ENCODE assay signal across 1 cellular context in the genomic region with DNA sequence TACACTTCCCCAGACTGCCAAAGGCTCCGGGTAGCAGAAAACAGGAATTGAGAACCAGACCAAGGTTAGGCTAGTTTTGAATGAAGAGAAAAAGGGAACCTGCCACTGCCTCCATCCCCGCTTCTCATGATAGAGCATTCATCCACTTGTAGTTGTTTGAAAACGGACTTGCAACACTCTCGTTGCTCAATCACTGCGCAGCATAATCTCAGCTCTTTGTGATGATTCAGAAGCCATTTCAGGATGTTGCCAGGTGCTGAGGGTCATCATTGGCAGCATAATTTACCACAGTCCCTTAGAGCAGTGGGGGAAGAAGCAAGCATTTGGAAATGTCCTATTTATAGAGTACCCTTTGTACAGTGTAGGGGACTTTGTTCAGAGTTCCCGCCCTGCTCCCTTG.
TF ChIP-seq lines count a peak whose summit lies in the region.

No MANE protein-coding gene starts in this region.

TF ChIP-seq in HepG2, 621 proteins besides CTCF, POLR2A, EP300 and RAD21 (continued from another document and continues in another):
- TF ChIP-seq, protein P1, sequence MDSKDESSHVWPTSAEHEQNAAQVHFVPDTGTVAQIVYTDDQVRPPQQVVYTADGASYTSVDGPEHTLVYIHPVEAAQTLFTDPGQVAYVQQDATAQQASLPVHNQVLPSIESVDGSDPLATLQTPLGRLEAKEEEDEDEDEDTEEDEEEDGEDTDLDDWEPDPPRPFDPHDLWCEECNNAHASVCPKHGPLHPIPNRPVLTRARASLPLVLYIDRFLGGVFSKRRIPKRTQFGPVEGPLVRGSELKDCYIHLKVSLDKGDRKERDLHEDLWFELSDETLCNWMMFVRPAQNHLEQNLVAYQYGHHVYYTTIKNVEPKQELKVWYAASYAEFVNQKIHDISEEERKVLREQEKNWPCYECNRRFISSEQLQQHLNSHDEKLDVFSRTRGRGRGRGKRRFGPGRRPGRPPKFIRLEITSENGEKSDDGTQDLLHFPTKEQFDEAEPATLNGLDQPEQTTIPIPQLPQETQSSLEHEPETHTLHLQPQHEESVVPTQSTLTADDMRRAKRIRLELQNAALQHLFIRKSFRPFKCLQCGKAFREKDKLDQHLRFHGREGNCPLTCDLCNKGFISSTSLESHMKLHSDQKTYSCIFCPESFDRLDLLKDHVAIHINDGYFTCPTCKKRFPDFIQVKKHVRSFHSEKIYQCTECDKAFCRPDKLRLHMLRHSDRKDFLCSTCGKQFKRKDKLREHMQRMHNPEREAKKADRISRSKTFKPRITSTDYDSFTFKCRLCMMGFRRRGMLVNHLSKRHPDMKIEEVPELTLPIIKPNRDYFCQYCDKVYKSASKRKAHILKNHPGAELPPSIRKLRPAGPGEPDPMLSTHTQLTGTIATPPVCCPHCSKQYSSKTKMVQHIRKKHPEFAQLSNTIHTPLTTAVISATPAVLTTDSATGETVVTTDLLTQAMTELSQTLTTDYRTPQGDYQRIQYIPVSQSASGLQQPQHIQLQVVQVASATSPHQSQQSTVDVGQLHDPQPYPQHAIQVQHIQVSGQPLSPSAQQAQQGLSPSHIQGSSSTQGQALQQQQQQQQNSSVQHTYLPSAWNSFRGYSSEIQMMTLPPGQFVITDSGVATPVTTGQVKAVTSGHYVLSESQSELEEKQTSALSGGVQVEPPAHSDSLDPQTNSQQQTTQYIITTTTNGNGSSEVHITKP (CRISPR knock-in tag; IDR thresholded peaks at IDR 0.05; ENCODE audit: low read depth): no peak
- TF ChIP-seq, protein P2, sequence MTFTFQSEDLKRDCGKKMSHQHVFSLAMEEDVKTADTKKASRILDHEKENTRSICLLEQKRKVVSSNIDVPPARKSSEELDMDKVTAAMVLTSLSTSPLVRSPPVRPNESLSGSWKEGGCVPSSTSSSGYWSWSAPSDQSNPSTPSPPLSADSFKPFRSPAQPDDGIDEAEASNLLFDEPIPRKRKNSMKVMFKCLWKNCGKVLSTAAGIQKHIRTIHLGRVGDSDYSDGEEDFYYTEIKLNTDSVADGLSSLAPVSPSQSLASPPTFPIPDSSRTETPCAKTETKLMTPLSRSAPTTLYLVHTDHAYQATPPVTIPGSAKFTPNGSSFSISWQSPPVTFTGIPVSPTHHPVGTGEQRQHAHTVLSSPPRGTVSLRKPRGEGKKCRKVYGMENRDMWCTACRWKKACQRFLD (CRISPR knock-in tag; IDR thresholded peaks at IDR 0.05; ENCODE audit: borderline replicate concordance): no peak
- TF ChIP-seq TOE1 (CRISPR knock-in tag; IDR thresholded peaks at IDR 0.05): no peak
- no peak for TF ChIP-seq SOX5 (CRISPR knock-in tag; IDR thresholded peaks at IDR 0.05; ENCODE audit: borderline replicate concordance)
- TF ChIP-seq SAFB2 (CRISPR knock-in tag; IDR thresholded peaks at IDR 0.05; ENCODE audit: borderline replicate concordance, low read depth): no peak
- no peak for TF ChIP-seq CBX1 (IDR thresholded peaks at IDR 0.05; ENCODE audit: low read depth)
- TF ChIP-seq REL (CRISPR knock-in tag; conservative IDR thresholded peaks at IDR 0.05): no peak
- no peak for TF ChIP-seq ZNF496 (CRISPR knock-in tag; IDR thresholded peaks at IDR 0.05; ENCODE audit: insufficient replicate concordance)
- no peak for TF ChIP-seq CCAR2 (optimal IDR thresholded peaks at IDR 0.05; ENCODE audit: low read depth, low read length)
- no peak for TF ChIP-seq ZFAT (CRISPR knock-in tag; conservative IDR thresholded peaks at IDR 0.05)
- TF ChIP-seq DNMT1 (CRISPR knock-in tag; IDR thresholded peaks at IDR 0.05): no peak
- no peak for TF ChIP-seq CREB1 (IDR thresholded peaks at IDR 0.05)
- TF ChIP-seq CREB1 (CRISPR knock-in tag; IDR thresholded peaks at IDR 0.05): peak; percentile 19; the same call in 1 of the 2 replicates
- no peak for TF ChIP-seq ZNF816 (CRISPR knock-in tag; IDR thresholded peaks at IDR 0.05; ENCODE audit: borderline replicate concordance)
- no peak for TF ChIP-seq THAP9 (CRISPR knock-in tag; IDR thresholded peaks at IDR 0.05; ENCODE audit: borderline replicate concordance)
- TF ChIP-seq HES4 (CRISPR knock-in tag; IDR thresholded peaks at IDR 0.05; ENCODE audit: borderline replicate concordance): no peak
- TF ChIP-seq ZNF136 (CRISPR knock-in tag; IDR thresholded peaks at IDR 0.05; ENCODE audit: low read depth): no peak
- no peak for TF ChIP-seq LRRFIP1 (CRISPR knock-in tag; conservative IDR thresholded peaks at IDR 0.05)
- TF ChIP-seq ZNF563 (CRISPR knock-in tag; IDR thresholded peaks at IDR 0.05): peak; percentile 52; the same call in 1 of the 2 replicates
- no peak for TF ChIP-seq ZNF276 (CRISPR knock-in tag; IDR thresholded peaks at IDR 0.05; ENCODE audit: low read depth)
- no peak for TF ChIP-seq PRDM15 (CRISPR knock-in tag; IDR thresholded peaks at IDR 0.05)
- TF ChIP-seq RFX1 (IDR thresholded peaks at IDR 0.05): no peak
- TF ChIP-seq TEAD3 (CRISPR knock-in tag; optimal IDR thresholded peaks at IDR 0.05; ENCODE audit: borderline replicate concordance): no peak
- TF ChIP-seq ZNF562 (CRISPR knock-in tag; IDR thresholded peaks at IDR 0.05; ENCODE audit: borderline replicate concordance): no peak
- TF ChIP-seq ZNF3 (CRISPR knock-in tag; IDR thresholded peaks at IDR 0.05): no peak
- TF ChIP-seq HNF4G (IDR thresholded peaks at IDR 0.05; ENCODE audit: borderline replicate concordance, low read depth, low read length): 0 out of 2 replicates have a peak, but pooled peaks have one; percentile 46
- no peak for TF ChIP-seq HNF4G (CRISPR knock-in tag; IDR thresholded peaks at IDR 0.05; ENCODE audit: borderline replicate concordance, low read depth)
- TF ChIP-seq ZBTB46 (CRISPR knock-in tag; IDR thresholded peaks at IDR 0.05; ENCODE audit: borderline replicate concordance): no peak
- no peak for TF ChIP-seq ZNF337 (CRISPR knock-in tag; IDR thresholded peaks at IDR 0.05; ENCODE audit: borderline replicate concordance, low read depth)
- TF ChIP-seq HNF4A (CRISPR knock-in tag; IDR thresholded peaks at IDR 0.05): peak; percentile 25
- no peak for TF ChIP-seq ZFP36L1 (CRISPR knock-in tag; IDR thresholded peaks at IDR 0.05)
- peak; percentile 99 for TF ChIP-seq CEBPB (IDR thresholded peaks at IDR 0.05; ENCODE audit: borderline replicate concordance, low read depth, low read length)
- no peak for TF ChIP-seq ZNF547 (CRISPR knock-in tag; IDR thresholded peaks at IDR 0.05)
- no peak for TF ChIP-seq NFKBIZ (CRISPR knock-in tag; IDR thresholded peaks at IDR 0.05)
- TF ChIP-seq, protein P3, sequence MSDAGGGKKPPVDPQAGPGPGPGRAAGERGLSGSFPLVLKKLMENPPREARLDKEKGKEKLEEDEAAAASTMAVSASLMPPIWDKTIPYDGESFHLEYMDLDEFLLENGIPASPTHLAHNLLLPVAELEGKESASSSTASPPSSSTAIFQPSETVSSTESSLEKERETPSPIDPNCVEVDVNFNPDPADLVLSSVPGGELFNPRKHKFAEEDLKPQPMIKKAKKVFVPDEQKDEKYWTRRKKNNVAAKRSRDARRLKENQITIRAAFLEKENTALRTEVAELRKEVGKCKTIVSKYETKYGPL (CRISPR knock-in tag; IDR thresholded peaks at IDR 0.05): no peak
- TF ChIP-seq FOXA1 (IDR thresholded peaks at IDR 0.05): no peak
- TF ChIP-seq FOXA1 (CRISPR knock-in tag; IDR thresholded peaks at IDR 0.05): no peak
- no peak for TF ChIP-seq SRY (CRISPR knock-in tag; IDR thresholded peaks at IDR 0.05)
- TF ChIP-seq KAT2B (IDR thresholded peaks at IDR 0.05; ENCODE audit: borderline replicate concordance, low read depth, low read length): no peak
